In the genomic region with DNA sequence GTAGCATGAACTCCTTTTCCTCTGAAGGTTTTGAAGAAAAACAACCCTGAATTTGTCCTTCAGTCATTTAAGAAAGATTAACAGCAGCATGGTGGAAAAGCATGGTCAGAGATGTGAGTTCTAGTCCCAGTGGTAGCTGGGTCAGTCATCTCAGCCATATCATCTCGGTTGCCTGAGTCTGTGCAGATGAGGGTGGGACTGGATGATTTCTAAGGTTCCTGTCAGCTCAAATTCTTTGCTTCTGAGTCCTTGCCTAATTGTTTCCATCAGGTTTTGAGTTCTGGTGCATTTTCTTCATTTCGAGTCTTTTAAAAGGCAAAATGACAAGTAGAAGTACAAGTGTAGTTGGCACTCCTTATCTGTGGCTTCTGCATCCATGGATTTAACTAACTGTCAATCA, we compare ENCODE assay signal across 12 cellular contexts.
"Had no signal": no experiment of that assay in that cellular context is flagged by ENCODE, and none has a peak within 500 bp of the region (broad histone marks: within the 10 kb centered on the region; RNA-seq: fewer than 3 reads in every experiment).

No MANE protein-coding gene starts in this region.

- H3K4me3 Mint-ChIP-seq: activated CD4-positive, alpha-beta memory T cell treated with anti-CD3 and anti-CD28 coated beads for 36 hours; activated naive CD8-positive, alpha-beta T cell treated with anti-CD3 and anti-CD28 coated beads, Interleukin-2, amount 10 ng/mL, durations not matched to agents 7 days and 5 days; stimulated activated naive CD8-positive, alpha-beta T cell treated with anti-CD3 and anti-CD28 coated beads, Interleukin-15, Interleukin-2, amounts not matched to agents 100 ng/mL and 50 ng/mL, for 24 hours; T-helper 2 cell treated with Interferon-gamma antibody and Interleukin-4, amounts not matched to agents 5 μg/mL and 100 μg/mL, for 36 hours had no signal

- H3K9me3 Mint-ChIP-seq: activated CD4-positive, alpha-beta memory T cell treated with anti-CD3 and anti-CD28 coated beads for 36 hours; activated naive CD8-positive, alpha-beta T cell treated with anti-CD3 and anti-CD28 coated beads, Interleukin-2, amount 10 ng/mL, durations not matched to agents 7 days and 5 days; stimulated activated naive CD8-positive, alpha-beta T cell treated with anti-CD3 and anti-CD28 coated beads, Interleukin-15, Interleukin-2, amounts not matched to agents 100 ng/mL and 50 ng/mL, for 24 hours; T-helper 2 cell treated with Interferon-gamma antibody and Interleukin-4, amounts not matched to agents 5 μg/mL and 100 μg/mL, for 36 hours had no signal

- ATAC-seq: sciatic nerve, upper lobe of right lung had no signal

- DNase-seq: activated CD4-positive, alpha-beta memory T cell treated with anti-CD3 and anti-CD28 coated beads for 36 hours; activated CD4-positive, CD25-positive, alpha-beta regulatory T cell treated with anti-CD3 and anti-CD28 coated beads, Interleukin-2, amount 50 U/mL, for 72 hours; activated naive CD8-positive, alpha-beta T cell treated with anti-CD3 and anti-CD28 coated beads, Interleukin-2, amount 10 ng/mL, durations not matched to agents 7 days and 5 days; colonic mucosa; effector CD4-positive, alpha-beta T cell; stimulated activated CD4-positive, alpha-beta T cell treated with anti-CD3 and anti-CD28 coated beads, Interleukin-4, amount 100 ng/mL, for 24 hours; testis; upper lobe of right lung had no signal

- H3K36me3 Mint-ChIP-seq: activated CD4-positive, alpha-beta memory T cell treated with anti-CD3 and anti-CD28 coated beads for 36 hours had no signal

- H3K27ac Mint-ChIP-seq: activated CD4-positive, alpha-beta memory T cell treated with anti-CD3 and anti-CD28 coated beads for 36 hours; activated naive CD8-positive, alpha-beta T cell treated with anti-CD3 and anti-CD28 coated beads, Interleukin-2, amount 10 ng/mL, durations not matched to agents 7 days and 5 days; stimulated activated naive CD8-positive, alpha-beta T cell treated with anti-CD3 and anti-CD28 coated beads, Interleukin-15, Interleukin-2, amounts not matched to agents 100 ng/mL and 50 ng/mL, for 24 hours; T-helper 2 cell treated with Interferon-gamma antibody and Interleukin-4, amounts not matched to agents 5 μg/mL and 100 μg/mL, for 36 hours had no signal

- H3K4me3 ChIP-seq: cardiac muscle cell, colonic mucosa, testis, upper lobe of right lung had no signal

- H3K27me3 Mint-ChIP-seq: activated CD4-positive, alpha-beta memory T cell treated with anti-CD3 and anti-CD28 coated beads for 36 hours; activated naive CD8-positive, alpha-beta T cell treated with anti-CD3 and anti-CD28 coated beads, Interleukin-2, amount 10 ng/mL, durations not matched to agents 7 days and 5 days; stimulated activated naive CD8-positive, alpha-beta T cell treated with anti-CD3 and anti-CD28 coated beads, Interleukin-15, Interleukin-2, amounts not matched to agents 100 ng/mL and 50 ng/mL, for 24 hours had no signal
